ENCODE assay signal across 8 cellular contexts in genomic region chr2:85579266-85579935, GRCh38. TPM values are rescaled to one million over a fixed set of nuclear protein-coding genes. Genes with fewer than 3 reads are reported as not detected.
DNase-seq lines count a peak whose midpoint lies in the region; ATAC-seq and TF ChIP-seq lines count a peak whose summit lies in the region.

No MANE protein-coding gene starts in this region.

- no peak for DNase-seq in activated CD4-positive, alpha-beta T cell treated with anti-CD3 and anti-CD28 coated beads, Interleukin-2, amount 10 ng/mL, durations not matched to agents 24 days and 14 days
- DNase-seq in activated CD4-positive, alpha-beta T cell treated with anti-CD3 and anti-CD28 coated beads for 4 hours: no peak
- DNase-seq in astrocyte of the spinal cord (ENCODE audit: low read depth, low spot score) (peak; percentile 52), lower lobe of right lung (peak; percentile 65), tibial nerve (ENCODE audit: low spot score in 2 of 2) (no peak), NCI-H1417 treated with DMSO at 0.1 percent for 48 hours (lab: John Stamatoyannopoulos, UW) (no peak)

- no peak for TF ChIP-seq EP300 in tibial nerve (IDR thresholded peaks at IDR 0.05)

- no peak for TF ChIP-seq CTCF in astrocyte of the spinal cord (IDR thresholded peaks at IDR 0.05; ENCODE audit: low read depth, low read length)
- no peak for TF ChIP-seq CTCF in lower lobe of right lung (IDR thresholded peaks at IDR 0.05)
- TF ChIP-seq CTCF in tibial nerve (IDR thresholded peaks at IDR 0.05): no peak

- H3K27me3 ChIP-seq in lower lobe of right lung (ENCODE audit: low read depth): no peaks in the 10 kb centered on the region
- no peaks in the 10 kb centered on the region for H3K27me3 ChIP-seq in tibial nerve

- peak overlapping the region; percentile 92 for H3K27ac ChIP-seq in lower lobe of right lung
- H3K27ac ChIP-seq in tibial nerve: peak overlapping the region in 3 of 4 donors; percentile 69 to 78 (median 76)

- ATAC-seq in lower lobe of right lung (peak in 1 of 2 donors; percentile 20), GM18505 (IDR thresholded peaks at IDR 0.05; ENCODE audit: unreplicated experiment) (no peak), GM21737 (IDR thresholded peaks at IDR 0.05; ENCODE audit: unreplicated experiment) (no peak)

- H3K4me3 ChIP-seq in astrocyte of the spinal cord (ENCODE audit: low read depth, low read length): no peak overlapping the region
- H3K4me3 ChIP-seq in lower lobe of right lung: peak overlapping the region; percentile 64
- H3K4me3 ChIP-seq in tibial nerve: peak overlapping the region in 1 of 4 donors; percentile 38

- peaks cover 25% of the 10 kb centered on the region for H3K36me3 Mint-ChIP-seq in activated CD4-positive, alpha-beta T cell treated with anti-CD3 and anti-CD28 coated beads, Interleukin-2, amount 10 ng/mL, durations not matched to agents 24 days and 14 days (ENCODE audit: low read depth)

- H3K9me3 ChIP-seq in lower lobe of right lung: no peaks in the 10 kb centered on the region
- H3K9me3 ChIP-seq in tibial nerve: no peaks in the 10 kb centered on the region

- TF ChIP-seq POLR2A in tibial nerve (IDR thresholded peaks at IDR 0.05) (no peak), GM18505 (IDR thresholded peaks at IDR 0.05; ENCODE audit: borderline replicate concordance, extremely low read depth, insufficient read depth, insufficient read length) (no peak)

- peaks cover 37% of the 10 kb centered on the region for H3K4me1 Mint-ChIP-seq in activated CD4-positive, alpha-beta T cell treated with anti-CD3 and anti-CD28 coated beads, Interleukin-2, amount 10 ng/mL, durations not matched to agents 24 days and 14 days

- H3K36me3 ChIP-seq in lower lobe of right lung (peaks cover 24% of the 10 kb centered on the region), tibial nerve (no peaks in the 10 kb centered on the region)

- peak overlapping the region; percentile 81 for H3K27ac Mint-ChIP-seq in activated CD4-positive, alpha-beta T cell treated with anti-CD3 and anti-CD28 coated beads, Interleukin-2, amount 10 ng/mL, durations not matched to agents 24 days and 14 days

- no peaks in the 10 kb centered on the region for H3K9me3 Mint-ChIP-seq in activated CD4-positive, alpha-beta T cell treated with anti-CD3 and anti-CD28 coated beads, Interleukin-2, amount 10 ng/mL, durations not matched to agents 24 days and 14 days

- 26 to 29% methylated on average over 6 of the region's 6 CpGs for WGBS in tibial nerve, 2 donors

- H3K4me3 Mint-ChIP-seq in activated CD4-positive, alpha-beta T cell treated with anti-CD3 and anti-CD28 coated beads, Interleukin-2, amount 10 ng/mL, durations not matched to agents 24 days and 14 days: peak overlapping the region; percentile 95

- no peaks in the 10 kb centered on the region for H3K27me3 Mint-ChIP-seq in activated CD4-positive, alpha-beta T cell treated with anti-CD3 and anti-CD28 coated beads, Interleukin-2, amount 10 ng/mL, durations not matched to agents 24 days and 14 days

- in situ Hi-C loops in astrocyte of the spinal cord (cut with HindIII; ENCODE audit: low sequenced_read_pairs): no loop called here

- intact Hi-C loops in activated CD4-positive, alpha-beta T cell treated with anti-CD3 and anti-CD28 coated beads, Interleukin-2, amount 10 ng/mL, durations not matched to agents 24 days and 14 days (cut with micrococcal nuclease): loop anchor here (2.0 kb wide), 1 partner anchor 15 kb away; the partner anchor contains the start of gene RNF181
- intact Hi-C loops in lower lobe of right lung (cut with DNase I): no loop called here

- peaks cover 64% of the 10 kb centered on the region for H3K4me1 ChIP-seq in lower lobe of right lung
- H3K4me1 ChIP-seq in tibial nerve: peaks cover 0 to 50% (median 24%) of the 10 kb centered on the region in 4 donors

RNA-seq across cellular contexts. Expression of gene VAMP8, which starts 2.0 kb away (rescaled TPM):
- 90.9 and 91.3 TPM in 2 replicates for total RNA-seq in activated CD4-positive, alpha-beta T cell treated with anti-CD3 and anti-CD28 coated beads, Interleukin-2, amount 10 ng/mL, durations not matched to agents 24 days and 14 days
- total RNA-seq in lower lobe of right lung (272 TPM), tibial nerve (10 to 100 TPM in 2 of 4 donors, 1 to 10 TPM in 2; 4.3 to 24.0 (median 11.8) TPM)

RNA-seq across cellular contexts. Expression of gene VAMP5, which starts 4.8 kb away (rescaled TPM):
- 33.1 and 37.9 TPM in 2 replicates for total RNA-seq in activated CD4-positive, alpha-beta T cell treated with anti-CD3 and anti-CD28 coated beads, Interleukin-2, amount 10 ng/mL, durations not matched to agents 24 days and 14 days
- total RNA-seq in lower lobe of right lung (87.0 TPM), tibial nerve (10 to 100 TPM; 39.6 to 91.6 (median 55.6) TPM)

RNA-seq across cellular contexts. Expression of gene RNF181, which starts 16.1 kb away (rescaled TPM):
- total RNA-seq in activated CD4-positive, alpha-beta T cell treated with anti-CD3 and anti-CD28 coated beads, Interleukin-2, amount 10 ng/mL, durations not matched to agents 24 days and 14 days: 111 and 116 TPM in 2 replicates
- total RNA-seq in lower lobe of right lung: 89.8 TPM
- 100 to 1,000 TPM; 117 to 212 (median 162) TPM for total RNA-seq in tibial nerve

RNA-seq across cellular contexts. Expression of gene GGCX, which starts 18.1 kb away (rescaled TPM):
- total RNA-seq in activated CD4-positive, alpha-beta T cell treated with anti-CD3 and anti-CD28 coated beads, Interleukin-2, amount 10 ng/mL, durations not matched to agents 24 days and 14 days: 21.8 and 23.1 TPM in 2 replicates
- total RNA-seq in lower lobe of right lung: 62.2 TPM
- 10 to 100 TPM; 24.7 to 34.3 (median 27.1) TPM for total RNA-seq in tibial nerve

RNA-seq across cellular contexts. Expression of gene TMEM150A, which starts 23.1 kb away (rescaled TPM):
- total RNA-seq in activated CD4-positive, alpha-beta T cell treated with anti-CD3 and anti-CD28 coated beads, Interleukin-2, amount 10 ng/mL, durations not matched to agents 24 days and 14 days: 6.2 and 6.5 TPM in 2 replicates
- total RNA-seq in lower lobe of right lung: 28.9 TPM
- total RNA-seq in tibial nerve: 10 to 100 TPM; 12.9 to 29.4 (median 16.6) TPM

Comparison
In these comparisons a context has a peak if more than half of its experiments do, and no peak if none do; other contexts are left out.
1. DNase-seq: peak in astrocyte of the spinal cord (single experiment) and lower lobe of right lung (single experiment); none in activated CD4-positive, alpha-beta T cell treated with anti-CD3 and anti-CD28 coated beads, Interleukin-2, amount 10 ng/mL, durations not matched to agents 24 days and 14 days (single experiment), activated CD4-positive, alpha-beta T cell treated with anti-CD3 and anti-CD28 coated beads for 4 hours (0 of 2), tibial nerve (0 of 2) and NCI-H1417 treated with DMSO at 0.1 percent for 48 hours (single experiment).